ENCODE assay signal across 4 cellular contexts in genomic region chr12:127670796-127671195, GRCh38.
"Had no signal": no experiment of that assay in that cellular context is flagged by ENCODE, and none has a peak within 500 bp of the region (broad histone marks: within the 10 kb centered on the region; RNA-seq: fewer than 3 reads in every experiment).

No MANE protein-coding gene starts in this region.

- H3K4me3 ChIP-seq: K562 had no signal

- DNase-seq: IMR-90, KBM-7 had no signal

- H3K27ac ChIP-seq: HL-60 had no signal
